Comparison of ENCODE assay signal across 9 cellular contexts in the genomic region with DNA sequence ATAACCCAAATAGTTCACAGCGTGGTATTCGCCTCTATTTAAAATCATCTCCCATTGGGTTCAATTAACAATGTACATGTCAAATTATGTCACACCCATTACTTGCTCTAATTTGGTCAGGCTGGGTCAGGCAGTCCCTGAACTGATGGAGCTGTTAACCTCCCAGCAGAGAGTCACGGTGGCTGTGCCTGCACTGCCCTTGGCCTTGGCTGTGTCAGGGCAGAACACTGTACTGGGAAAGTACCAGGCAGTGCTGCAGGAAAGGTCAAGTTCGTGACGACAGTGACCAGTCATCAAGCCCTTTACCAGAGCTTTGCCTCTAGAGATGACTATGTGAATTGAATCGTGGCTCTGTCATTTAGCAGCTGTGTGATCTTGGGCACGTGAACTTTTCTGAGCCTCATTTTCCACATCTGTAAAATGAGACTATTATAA.
DNase-seq lines count a peak whose midpoint lies in the region; ATAC-seq and TF ChIP-seq lines count a peak whose summit lies in the region.
"Had no signal": no experiment of that assay in that cellular context is flagged by ENCODE, and none has a peak within 500 bp of the region (broad histone marks: within the 10 kb centered on the region; RNA-seq: fewer than 3 reads in every experiment).

No MANE protein-coding gene starts in this region.

- H3K36me3 ChIP-seq in body of pancreas (replicated peaks in 1 of 2; ENCODE audit: insufficient read depth in 1 of 2, low read depth in 2 of 2), result no peaks in the 10 kb centered on the region
- no peaks in the 10 kb centered on the region for H3K36me3 ChIP-seq in smooth muscle cell (ENCODE audit: low read depth)

- no peaks in the 10 kb centered on the region for H4K20me1 ChIP-seq in smooth muscle cell (ENCODE audit: low read depth)

- no peaks in the 10 kb centered on the region for H3K36me3 Mint-ChIP-seq in progenitor cell of endocrine pancreas (ENCODE audit: insufficient read depth)

- no peak overlapping the region for H2AFZ ChIP-seq in smooth muscle cell (ENCODE audit: low read depth)

- H3K9me3 Mint-ChIP-seq in progenitor cell of endocrine pancreas (ENCODE audit: low read depth), result no peaks in the 10 kb centered on the region
- H3K9me3 Mint-ChIP-seq: IgD-negative memory B cell had no signal

- H3K4me1 Mint-ChIP-seq in progenitor cell of endocrine pancreas (ENCODE audit: low read depth), result peaks cover 19% of the 10 kb centered on the region

- H3K4me1 ChIP-seq in body of pancreas (peaks cover 6% of the 10 kb centered on the region), smooth muscle cell (ENCODE audit: low read depth) (no peaks in the 10 kb centered on the region)

- no peak overlapping the region for H3K27ac Mint-ChIP-seq in progenitor cell of endocrine pancreas

- peak overlapping the region; percentile 8 for H3K4me2 ChIP-seq in smooth muscle cell

- H3K27ac ChIP-seq in body of pancreas, result no peak overlapping the region
- peak overlapping the region; percentile 79 for H3K27ac ChIP-seq in smooth muscle cell (ENCODE audit: low read depth)

- peak; percentile 16 for DNase-seq in GM03348 (ENCODE audit: low spot score)
- peak in 1 of 4 donors; percentile 31 for DNase-seq in body of pancreas
- DNase-seq in smooth muscle cell (lab: John Stamatoyannopoulos, UW; ENCODE audit: unreplicated experiment), result no peak
- no peak for DNase-seq in NCI-H1105 treated with DMSO at 0.1 percent for 48 hours (lab: John Stamatoyannopoulos, UW)
- DNase-seq in progenitor cell of endocrine pancreas (ENCODE audit: low spot score, unreplicated experiment), result no peak
- DNase-seq in NCI-H345 treated with DMSO at 0.1 percent for 48 hours (lab: John Stamatoyannopoulos, UW; ENCODE audit: unreplicated experiment), result no peak

- H3K9ac ChIP-seq in smooth muscle cell (ENCODE audit: low read depth), result peak overlapping the region; percentile 37

- H3K4me3 ChIP-seq in body of pancreas (no peak overlapping the region), smooth muscle cell (no peak overlapping the region)

- no peak overlapping the region for H3K4me3 Mint-ChIP-seq in progenitor cell of endocrine pancreas (ENCODE audit: low read depth)

- TF ChIP-seq CTCF in body of pancreas (IDR thresholded peaks at IDR 0.05) (no peak), smooth muscle cell (IDR thresholded peaks at IDR 0.05; ENCODE audit: borderline replicate concordance, insufficient read depth, poor library complexity, severe bottlenecking) (no peak), progenitor cell of endocrine pancreas (IDR thresholded peaks at IDR 0.05; ENCODE audit: unreplicated experiment) (no peak)

- ATAC-seq in GM19395 (IDR thresholded peaks at IDR 0.05; ENCODE audit: unreplicated experiment) (peak; percentile 85), HG03354 (IDR thresholded peaks at IDR 0.05; ENCODE audit: poor library complexity, severe bottlenecking, unreplicated experiment) (peak; percentile 95), body of pancreas (peak; percentile 57)

- peaks cover 20% of the 10 kb centered on the region for H3F3A ChIP-seq in smooth muscle cell (ENCODE audit: low read depth)

- no peaks in the 10 kb centered on the region for H3K9me3 ChIP-seq in body of pancreas
- H3K9me3 ChIP-seq in smooth muscle cell (replicated peaks; ENCODE audit: low read depth), result no peaks in the 10 kb centered on the region

- H3K27me3 ChIP-seq in body of pancreas, result no peaks in the 10 kb centered on the region
- H3K27me3 ChIP-seq in smooth muscle cell (ENCODE audit: low read depth), result no peaks in the 10 kb centered on the region

- no peaks in the 10 kb centered on the region for H3K27me3 Mint-ChIP-seq in progenitor cell of endocrine pancreas
- H3K27me3 Mint-ChIP-seq: IgD-negative memory B cell had no signal

- no peak for TF ChIP-seq POLR2A in body of pancreas (IDR thresholded peaks at IDR 0.05)

- WGBS in body of pancreas, 2 donors, result 50 to 60% methylated on average over 7 of the region's 7 CpGs
- WGBS in smooth muscle cell (ENCODE audit: low lambda C conversion rate), result 34% methylated on average over 7 of the region's 7 CpGs

- intact Hi-C loops in body of pancreas (cut with DNase I), result no loop called here

- no peaks in the 10 kb centered on the region for H3K79me2 ChIP-seq in smooth muscle cell (ENCODE audit: low read depth)
